16 cellular contexts compared by ENCODE assay signal in the genomic region with DNA sequence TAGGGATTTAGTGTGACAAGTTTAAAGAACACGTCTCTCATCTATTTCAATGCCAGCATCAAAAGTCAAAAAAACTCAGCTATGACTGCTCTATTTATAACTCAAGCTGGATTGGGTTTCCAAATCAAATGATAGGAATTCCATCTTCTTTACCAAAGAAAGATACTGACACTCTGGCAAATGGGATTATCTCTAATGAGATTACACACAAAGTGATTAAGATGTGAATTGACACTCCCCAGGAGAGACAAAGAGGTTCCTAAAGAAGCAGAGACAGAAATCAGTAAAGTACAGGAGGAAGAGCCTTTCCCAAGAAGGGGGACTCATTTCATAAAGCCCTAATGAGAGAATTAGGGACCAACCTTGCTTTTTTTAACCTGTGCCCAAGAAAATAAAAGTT.
DNase-seq lines count a peak whose midpoint lies in the region; ATAC-seq, FAIRE-seq and TF ChIP-seq lines count a peak whose summit lies in the region.
"Had no signal": no experiment of that assay in that cellular context is flagged by ENCODE, and none has a peak within 500 bp of the region (broad histone marks: within the 10 kb centered on the region; RNA-seq: fewer than 3 reads in every experiment).

No MANE protein-coding gene starts in this region.

- H3K9ac ChIP-seq in neuronal stem cell (ENCODE audit: low read depth, low read length, poor library complexity) (no peak overlapping the region), HepG2 (ENCODE audit: insufficient read depth, low read depth, low read length) (no peak overlapping the region)

- H3K18ac ChIP-seq in neuronal stem cell (ENCODE audit: low read length) = no peak overlapping the region

- H3K27ac ChIP-seq in neuronal stem cell (replicated peaks; ENCODE audit: low read length) (no peak overlapping the region), HepG2 (ENCODE audit: extremely low read length, insufficient read depth, low read length) (no peak overlapping the region)
- H3K27ac ChIP-seq: C4-2B had no signal

- TF ChIP-seq POLR2A in HepG2 (IDR thresholded peaks at IDR 0.05; ENCODE audit: insufficient read depth in 1 of 2, low read depth in 2 of 2, low read length in 2 of 2) = no peak

- H3K79me2 ChIP-seq in HepG2 (ENCODE audit: insufficient read depth, low read length) = no peaks in the 10 kb centered on the region

- H3K4me3 ChIP-seq in neuronal stem cell (ENCODE audit: low read length in 2 of 2) = no peak overlapping the region
- H3K4me3 ChIP-seq in HepG2 (replicated peaks in 1 of 3; ENCODE audit: insufficient read depth in 1 of 3, low read depth in 2 of 3, low read length in 3 of 3) = no peak overlapping the region

- TF ChIP-seq CTCF in D721Med (IDR thresholded peaks at IDR 0.05; ENCODE audit: insufficient read depth, missing control alignments) = no peak
- TF ChIP-seq CTCF in HepG2 (CRISPR knock-in tag; IDR thresholded peaks at IDR 0.05) = no peak

- no CpG with 5 or more reads among the region's 1 CpG for WGBS in neuronal stem cell (ENCODE audit: extremely low coverage in 2 of 2, insufficient read length in 2 of 2, insufficient replicate concordance in 1 of 2), 2 donors
- 6% methylated on average over 1 of the region's 1 CpG for WGBS in HepG2 (ENCODE audit: low lambda C conversion rate)

- H3K9me3 ChIP-seq in neuronal stem cell (replicated peaks in 1 of 2; ENCODE audit: control insufficient read depth in 2 of 2, insufficient read depth in 1 of 2, low read depth in 1 of 2, low read length in 2 of 2) = no peaks in the 10 kb centered on the region
- no peaks in the 10 kb centered on the region for H3K9me3 ChIP-seq in HepG2 (ENCODE audit: low read length)
- H3K9me3 ChIP-seq: Caco-2 had no signal

- CTCF ChIA-PET in HepG2 (lab: Yijun Ruan, JAX; ENCODE audit: low intra/inter-chr PET ratio, low total read pairs) = no interaction called here

- H3K27me3 ChIP-seq in neuronal stem cell (ENCODE audit: control insufficient read depth in 3 of 3, insufficient read depth in 3 of 3, low read depth in 1 of 3, low read length in 3 of 3) (peaks cover 0 to 2% (median 0%) of the 10 kb centered on the region in 3 experiments), HepG2 (ENCODE audit: control insufficient read depth in 1 of 2, insufficient read depth in 2 of 2, low read length in 2 of 2) (no peaks in the 10 kb centered on the region)

- in situ Hi-C loops in HepG2 (cut with HindIII; ENCODE audit: extremely low pct_ligation_motif_present, low pct_unique_long_range_greater_than_20kb) = no loop called here

- H2AK5ac ChIP-seq in neuronal stem cell (ENCODE audit: low read depth, low read length) = no peak overlapping the region

- no peak overlapping the region for H2BK15ac ChIP-seq in neuronal stem cell (ENCODE audit: low read length)

- no peak overlapping the region for H3K4ac ChIP-seq in neuronal stem cell (ENCODE audit: low read length)

- H3K4me2 ChIP-seq in neuronal stem cell (ENCODE audit: insufficient read depth, low read length, poor library complexity, severe bottlenecking) = no peak overlapping the region
- H3K4me2 ChIP-seq in HepG2 (ENCODE audit: low read depth, low read length) = no peak overlapping the region

- no peak overlapping the region for H2BK5ac ChIP-seq in neuronal stem cell (ENCODE audit: low read length)

- FAIRE-seq in D721Med (lab: Jason Lieb, UNC) (peak; percentile 96), HepG2 (lab: Jason Lieb, UNC) (no peak)
- FAIRE-seq: GM19239, H1, HTR-8/SVneo had no signal

- BruUV-seq in HepG2 (replicated peaks; lab: Mats Ljungman, UMichigan) = no TSS peak

- no peaks in the 10 kb centered on the region for H4K20me1 ChIP-seq in HepG2 (ENCODE audit: insufficient read depth, low read length)

- H3K79me1 ChIP-seq in neuronal stem cell (ENCODE audit: low read depth, low read length) = no peaks in the 10 kb centered on the region

- no peak for TF ChIP-seq RAD21 in HepG2 (CRISPR knock-in tag; IDR thresholded peaks at IDR 0.05)

- POLR2A ChIA-PET in HepG2 (lab: Yijun Ruan, JAX) = no interaction called here

- H2BK120ac ChIP-seq in neuronal stem cell (ENCODE audit: low read depth, low read length) = no peak overlapping the region

- intact Hi-C loops in HepG2 (cut with micrococcal nuclease; ENCODE audit: unreplicated experiment) = no loop called here

- H3K4me1 ChIP-seq in neuronal stem cell (ENCODE audit: control insufficient read depth in 2 of 2, insufficient read depth in 1 of 2, low read depth in 1 of 2, low read length in 2 of 2) = peaks cover 0 to 2% of the 10 kb centered on the region in 2 donors
- H3K4me1 ChIP-seq in HepG2 (ENCODE audit: insufficient read depth, low read length) = no peaks in the 10 kb centered on the region
- H3K4me1 ChIP-seq: Caco-2 had no signal

- TF ChIP-seq EP300 in HepG2 (IDR thresholded peaks at IDR 0.05; ENCODE audit: low read depth in 2 of 2, low read length in 2 of 2) (no peak), HepG2 (CRISPR knock-in tag; IDR thresholded peaks at IDR 0.05; ENCODE audit: borderline replicate concordance) (no peak)

- no peak overlapping the region for H3K23ac ChIP-seq in neuronal stem cell (ENCODE audit: low read depth, low read length, poor library complexity)

- ATAC-seq in HepG2 = no peak

- DNase-seq in D721Med (ENCODE audit: insufficient read length, low spot score) (peak; percentile 21), NCI-H82 treated with DMSO at 0.1 percent for 48 hours (lab: John Stamatoyannopoulos, UW; ENCODE audit: unreplicated experiment) (peak; percentile 94), neuronal stem cell (ENCODE audit: low spot score) (peak; percentile 15), HepG2 (ENCODE audit: low spot score) (no peak), superior temporal gyrus (ENCODE audit: extremely low spot score) (no peak)
- no peak for DNase-seq in activated naive CD4-positive, alpha-beta T cell treated with anti-CD3 and anti-CD28 coated beads, Interleukin-2, amount 50 U/mL, for 16 hours
- DNase-seq: AML-193; Caco-2; CD4-positive, alpha-beta T cell; DMS79 treated with DMSO at 0.1 percent for 48 hours; GF-D8; H9 had no signal

- no peak overlapping the region for H4K91ac ChIP-seq in neuronal stem cell (ENCODE audit: low read depth, low read length, poor library complexity)

- H2AFZ ChIP-seq in neuronal stem cell (ENCODE audit: low read length) (no peak overlapping the region), HepG2 (ENCODE audit: low read length) (no peak overlapping the region)

- no peak overlapping the region for H2BK12ac ChIP-seq in neuronal stem cell (ENCODE audit: low read length)

- no peaks in the 10 kb centered on the region for H3K36me3 ChIP-seq in neuronal stem cell (replicated peaks in 1 of 2; ENCODE audit: control insufficient read depth in 2 of 2, insufficient read depth in 2 of 2, low read length in 2 of 2)
- no peaks in the 10 kb centered on the region for H3K36me3 ChIP-seq in HepG2 (replicated peaks in 1 of 2; ENCODE audit: control insufficient read depth in 1 of 2, insufficient read depth in 2 of 2, low read length in 2 of 2)

- no peak overlapping the region for H3K14ac ChIP-seq in neuronal stem cell (ENCODE audit: low read length)

- no peak overlapping the region for H4K8ac ChIP-seq in neuronal stem cell (ENCODE audit: low read depth, low read length)

TF ChIP-seq in HepG2, 621 proteins besides CTCF, POLR2A, EP300 and RAD21:
- TF ChIP-seq SMAD9 (CRISPR knock-in tag; IDR thresholded peaks at IDR 0.05) (no peak), ZNF816 (CRISPR knock-in tag; IDR thresholded peaks at IDR 0.05; ENCODE audit: borderline replicate concordance) (no peak)
- TF ChIP-seq, protein P1, sequence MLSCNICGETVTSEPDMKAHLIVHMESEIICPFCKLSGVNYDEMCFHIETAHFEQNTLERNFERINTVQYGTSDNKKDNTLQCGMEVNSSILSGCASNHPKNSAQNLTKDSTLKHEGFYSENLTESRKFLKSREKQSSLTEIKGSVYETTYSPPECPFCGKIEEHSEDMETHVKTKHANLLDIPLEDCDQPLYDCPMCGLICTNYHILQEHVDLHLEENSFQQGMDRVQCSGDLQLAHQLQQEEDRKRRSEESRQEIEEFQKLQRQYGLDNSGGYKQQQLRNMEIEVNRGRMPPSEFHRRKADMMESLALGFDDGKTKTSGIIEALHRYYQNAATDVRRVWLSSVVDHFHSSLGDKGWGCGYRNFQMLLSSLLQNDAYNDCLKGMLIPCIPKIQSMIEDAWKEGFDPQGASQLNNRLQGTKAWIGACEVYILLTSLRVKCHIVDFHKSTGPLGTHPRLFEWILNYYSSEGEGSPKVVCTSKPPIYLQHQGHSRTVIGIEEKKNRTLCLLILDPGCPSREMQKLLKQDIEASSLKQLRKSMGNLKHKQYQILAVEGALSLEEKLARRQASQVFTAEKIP (CRISPR knock-in tag; IDR thresholded peaks at IDR 0.05; ENCODE audit: borderline replicate concordance) = no peak

Comparison
In these comparisons a context has a peak if more than half of its experiments do, and no peak if none do; other contexts are left out.
1. DNase-seq: peak in D721Med (single experiment), NCI-H82 treated with DMSO at 0.1 percent for 48 hours (single experiment) and neuronal stem cell (single experiment); none in HepG2 (single experiment), activated naive CD4-positive, alpha-beta T cell treated with anti-CD3 and anti-CD28 coated beads, Interleukin-2, amount 50 U/mL, for 16 hours (single experiment) and superior temporal gyrus (single experiment).